17 cellular contexts compared by ENCODE assay signal in genomic region chr18:45343365-45343764, GRCh38.
DNase-seq lines count a peak whose midpoint lies in the region; ATAC-seq, FAIRE-seq and TF ChIP-seq lines count a peak whose summit lies in the region.
"Had no signal": no experiment of that assay in that cellular context is flagged by ENCODE, and none has a peak within 500 bp of the region (broad histone marks: within the 10 kb centered on the region; RNA-seq: fewer than 3 reads in every experiment).

No MANE protein-coding gene starts in this region.

- H4K12ac ChIP-seq in trophoblast cell (ENCODE audit: low read depth, low read length), result no peak overlapping the region

- H2BK12ac ChIP-seq in trophoblast cell (ENCODE audit: low read length), result no peak overlapping the region

- no peak for TF ChIP-seq POLR2A in thyroid gland (IDR thresholded peaks at IDR 0.05)

- H4K8ac ChIP-seq in mesendoderm (ENCODE audit: low read depth, low read length) (no peak overlapping the region), trophoblast cell (ENCODE audit: low read depth, low read length) (no peak overlapping the region)

- H3K9ac ChIP-seq in mesendoderm (ENCODE audit: low read length) (no peak overlapping the region), trophoblast cell (ENCODE audit: low read length) (no peak overlapping the region)

- H3K18ac ChIP-seq in mesendoderm (ENCODE audit: low read length) (no peak overlapping the region), trophoblast cell (ENCODE audit: low read length) (no peak overlapping the region)

- FAIRE-seq in pancreas (lab: Jason Lieb, UNC), result no peak
- FAIRE-seq: GM12892, H54 had no signal

- no peak overlapping the region for H2AK5ac ChIP-seq in mesendoderm (ENCODE audit: low read length)
- H2AK5ac ChIP-seq in trophoblast cell (ENCODE audit: low read length), result no peak overlapping the region

- intact Hi-C loops in thyroid gland (cut with DNase I) (no loop called here), pancreas (cut with DNase I) (no loop called here)

- H3K9me3 ChIP-seq in trophoblast cell (ENCODE audit: insufficient read depth, low read depth, low read length) (peaks cover 1% of the 10 kb centered on the region), thyroid gland (no peaks in the 10 kb centered on the region), pancreas (no peaks in the 10 kb centered on the region)
- H3K9me3 ChIP-seq: HAP-1 had no signal

- H3K79me1 ChIP-seq in mesendoderm (ENCODE audit: low read length) (no peaks in the 10 kb centered on the region), trophoblast cell (ENCODE audit: low read length) (no peaks in the 10 kb centered on the region)

- H3K79me2 ChIP-seq in mesendoderm (ENCODE audit: control insufficient read depth, insufficient read depth, low read length), result no peaks in the 10 kb centered on the region
- H3K79me2 ChIP-seq in trophoblast cell (ENCODE audit: control insufficient read depth, insufficient read depth, low read length, poor library complexity), result no peaks in the 10 kb centered on the region

- H2AFZ ChIP-seq in trophoblast cell (ENCODE audit: insufficient read depth, low read length, poor library complexity), result no peak overlapping the region

- ATAC-seq in SK-N-SH treated with all-trans-retinoic acid at 6 μM for 48 hours (no peak), pancreas (no peak)

- no peak overlapping the region for H3K4ac ChIP-seq in mesendoderm (ENCODE audit: low read depth, low read length)
- no peak overlapping the region for H3K4ac ChIP-seq in trophoblast cell (ENCODE audit: low read depth, low read length)

- no peak overlapping the region for H4K91ac ChIP-seq in trophoblast cell (ENCODE audit: low read depth, low read length)

- H3K56ac ChIP-seq in mesendoderm (ENCODE audit: low read length), result peak overlapping the region; percentile 4

- DNase-seq in mesendoderm (peak; percentile 56), trophoblast cell (no peak), thyroid gland (no peak), pancreas (no peak), caudate nucleus (lab: John Stamatoyannopoulos, UW) (no peak)
- DNase-seq: C1 segment of cervical spinal cord; Calu3; CD4-positive, alpha-beta memory T cell; COR-L47; DMS53; DMS79 treated with DMSO at 0.1 percent for 48 hours; GOT3; HFFc6 had no signal

- no peak overlapping the region for H3K4me2 ChIP-seq in mesendoderm (ENCODE audit: low read length)
- H3K4me2 ChIP-seq in trophoblast cell (ENCODE audit: low read length), result no peak overlapping the region

- no peaks in the 10 kb centered on the region for H3K27me3 ChIP-seq in mesendoderm (ENCODE audit: insufficient read depth, low read length, poor library complexity)
- H3K27me3 ChIP-seq in trophoblast cell (ENCODE audit: insufficient read depth, low read length), result no peaks in the 10 kb centered on the region
- H3K27me3 ChIP-seq in thyroid gland, result no peaks in the 10 kb centered on the region
- no peaks in the 10 kb centered on the region for H3K27me3 ChIP-seq in pancreas

- H3K14ac ChIP-seq in trophoblast cell (ENCODE audit: low read length), result peak overlapping the region; percentile 6

- H3K36me3 ChIP-seq in mesendoderm (ENCODE audit: control insufficient read depth, insufficient read depth, low read length) (no peaks in the 10 kb centered on the region), trophoblast cell (ENCODE audit: control insufficient read depth in 1 of 2, insufficient read depth in 2 of 2, low read length in 2 of 2) (no peaks in the 10 kb centered on the region), thyroid gland (no peaks in the 10 kb centered on the region), pancreas (no peaks in the 10 kb centered on the region)
- H3K36me3 ChIP-seq: HAP-1 had no signal

- H3K27ac ChIP-seq in mesendoderm (ENCODE audit: low read depth, low read length) (no peak overlapping the region), trophoblast cell (ENCODE audit: low read depth, low read length) (no peak overlapping the region), thyroid gland (no peak overlapping the region), pancreas (no peak overlapping the region), caudate nucleus (ENCODE audit: low read depth, low read length) (no peak overlapping the region)

- peak overlapping the region; percentile 6 for H2BK120ac ChIP-seq in mesendoderm (ENCODE audit: low read depth, low read length)
- H2BK120ac ChIP-seq in trophoblast cell (ENCODE audit: insufficient read depth, low read length, poor library complexity), result no peak overlapping the region

- no peak overlapping the region for H2BK15ac ChIP-seq in mesendoderm (replicated peaks; ENCODE audit: low read depth)

- H2BK5ac ChIP-seq in mesendoderm (ENCODE audit: low read length) (peak overlapping the region; percentile 11), trophoblast cell (ENCODE audit: low read depth, low read length, poor library complexity) (no peak overlapping the region)

- TF ChIP-seq CTCF in thyroid gland (IDR thresholded peaks at IDR 0.05), result no peak
- TF ChIP-seq CTCF in pancreas (IDR thresholded peaks at IDR 0.05), result no peak

- H3K4me3 ChIP-seq in mesendoderm (ENCODE audit: low read length) (no peak overlapping the region), trophoblast cell (ENCODE audit: low read depth, low read length) (no peak overlapping the region), thyroid gland (replicated peaks in 1 of 3) (no peak overlapping the region), pancreas (no peak overlapping the region)
- H3K4me3 ChIP-seq: HAP-1 had no signal

- no peak overlapping the region for H4K5ac ChIP-seq in mesendoderm (ENCODE audit: low read length)

- no peak overlapping the region for H3K23ac ChIP-seq in mesendoderm (ENCODE audit: low read length)
- H3K23ac ChIP-seq in trophoblast cell (ENCODE audit: low read length), result no peak overlapping the region

- no CpG with 5 or more reads among the region's 5 CpGs for WGBS in mesendoderm (ENCODE audit: extremely low coverage, insufficient coverage, low lambda C conversion rate)
- WGBS in trophoblast cell (ENCODE audit: extremely low coverage, insufficient coverage, insufficient read length), result no CpG with 5 or more reads among the region's 5 CpGs
- WGBS in thyroid gland, 2 donors, result 72 to 79% methylated on average over 5 of the region's 5 CpGs
- 83 to 95% methylated on average over 5 of the region's 5 CpGs for WGBS in pancreas, 2 donors

- H3K4me1 ChIP-seq in mesendoderm (ENCODE audit: control insufficient read depth, low read depth, low read length) (peaks cover 28% of the 10 kb centered on the region), trophoblast cell (ENCODE audit: control insufficient read depth in 1 of 2, insufficient read depth in 2 of 2, low read length in 2 of 2) (peaks cover 4% of the 10 kb centered on the region in 2 experiments), thyroid gland (no peaks in the 10 kb centered on the region), pancreas (no peaks in the 10 kb centered on the region)
- H3K4me1 ChIP-seq: HAP-1 had no signal

TF ChIP-seq in SK-N-SH treated with all-trans-retinoic acid at 6 μM for 48 hours, 23 proteins besides CTCF, POLR2A, EP300 and RAD21:
- TF ChIP-seq ISL1 (CRISPR knock-in tag; IDR thresholded peaks at IDR 0.05), result peak; percentile 70
- TF ChIP-seq, protein P1, sequence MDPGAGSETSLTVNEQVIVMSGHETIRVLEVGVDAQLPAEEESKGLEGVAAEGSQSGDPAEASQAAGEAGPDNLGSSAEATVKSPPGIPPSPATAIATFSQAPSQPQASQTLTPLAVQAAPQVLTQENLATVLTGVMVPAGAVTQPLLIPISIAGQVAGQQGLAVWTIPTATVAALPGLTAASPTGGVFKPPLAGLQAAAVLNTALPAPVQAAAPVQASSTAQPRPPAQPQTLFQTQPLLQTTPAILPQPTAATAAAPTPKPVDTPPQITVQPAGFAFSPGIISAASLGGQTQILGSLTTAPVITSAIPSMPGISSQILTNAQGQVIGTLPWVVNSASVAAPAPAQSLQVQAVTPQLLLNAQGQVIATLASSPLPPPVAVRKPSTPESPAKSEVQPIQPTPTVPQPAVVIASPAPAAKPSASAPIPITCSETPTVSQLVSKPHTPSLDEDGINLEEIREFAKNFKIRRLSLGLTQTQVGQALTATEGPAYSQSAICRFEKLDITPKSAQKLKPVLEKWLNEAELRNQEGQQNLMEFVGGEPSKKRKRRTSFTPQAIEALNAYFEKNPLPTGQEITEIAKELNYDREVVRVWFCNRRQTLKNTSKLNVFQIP (CRISPR knock-in tag; IDR thresholded peaks at IDR 0.05; ENCODE audit: borderline replicate concordance, low read depth), result no peak
- no peak for TF ChIP-seq ZFP3 (CRISPR knock-in tag; IDR thresholded peaks at IDR 0.05)
- TF ChIP-seq TSHZ2 (CRISPR knock-in tag; IDR thresholded peaks at IDR 0.05), result no peak
- no peak for TF ChIP-seq BACH2 (CRISPR knock-in tag; IDR thresholded peaks at IDR 0.05; ENCODE audit: borderline replicate concordance)
- no peak for TF ChIP-seq RARB (CRISPR knock-in tag; IDR thresholded peaks at IDR 0.05)
- TF ChIP-seq SNAI2 (CRISPR knock-in tag; IDR thresholded peaks at IDR 0.05), result no peak
